In the genomic region with DNA sequence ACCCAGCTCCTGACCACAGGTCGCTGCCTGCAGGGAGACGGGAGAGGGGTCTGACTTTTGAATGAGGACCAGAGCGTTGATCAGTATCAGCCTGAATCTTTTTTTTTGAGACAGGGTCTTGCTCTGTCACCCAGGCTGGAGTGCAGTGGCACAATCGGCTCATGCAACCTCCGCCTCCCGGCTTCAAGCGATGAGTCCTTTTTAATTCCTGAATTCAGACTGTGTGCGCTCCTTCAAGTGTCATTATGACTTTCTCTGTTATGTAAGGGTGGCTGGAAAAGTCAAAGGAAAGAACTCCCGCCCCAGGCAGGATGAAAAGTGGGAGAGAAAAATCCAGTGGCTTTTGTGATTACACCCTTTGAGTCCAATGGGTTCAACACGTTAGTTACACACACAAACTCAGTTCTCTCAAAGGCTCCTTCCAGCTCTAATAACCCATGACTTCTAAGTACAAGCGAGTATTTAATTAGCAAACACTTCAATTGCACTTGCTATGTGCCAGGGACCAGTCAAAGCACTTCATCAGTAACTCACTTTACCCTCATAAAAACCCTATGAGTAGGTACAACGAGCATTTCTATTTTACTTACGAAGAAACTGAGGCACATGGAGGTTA, we compare ENCODE assay signal across 14 cellular contexts. TPM values are rescaled to one million over a fixed set of nuclear protein-coding genes. Genes with fewer than 3 reads are reported as not detected.
DNase-seq lines count a peak whose midpoint lies in the region; ATAC-seq and TF ChIP-seq lines count a peak whose summit lies in the region.
"Had no signal": no experiment of that assay in that cellular context is flagged by ENCODE, and none has a peak within 500 bp of the region (broad histone marks: within the 10 kb centered on the region; RNA-seq: fewer than 3 reads in every experiment).

No MANE protein-coding gene starts in this region.

- H3K9me3 ChIP-seq in tibial artery = peaks cover 0 to 7% (median 0%) of the 10 kb centered on the region in 3 donors
- H3K9me3 ChIP-seq: HAP-1 had no signal

- no peak overlapping the region for H3K27ac Mint-ChIP-seq in activated naive CD8-positive, alpha-beta T cell treated with anti-CD3 and anti-CD28 coated beads, Interleukin-2, amount 50 U/mL, for 24 hours
- H3K27ac Mint-ChIP-seq: CD4-positive, CD25-positive, alpha-beta regulatory T cell had no signal

- H3K4me3 Mint-ChIP-seq in activated naive CD8-positive, alpha-beta T cell treated with anti-CD3 and anti-CD28 coated beads, Interleukin-2, amount 50 U/mL, for 24 hours = no peak overlapping the region
- H3K4me3 Mint-ChIP-seq: CD4-positive, CD25-positive, alpha-beta regulatory T cell had no signal

- no peak for TF ChIP-seq CTCF in tibial artery (IDR thresholded peaks at IDR 0.05)

- no peak overlapping the region for H3K4me3 ChIP-seq in tibial artery
- H3K4me3 ChIP-seq: BLaER1 treated with 17β-estradiol and CSF1 and Interleukin-3, amounts not matched to agents 10 nM and 100 nM; HAP-1 had no signal

- H3K36me3 Mint-ChIP-seq in activated naive CD8-positive, alpha-beta T cell treated with anti-CD3 and anti-CD28 coated beads, Interleukin-2, amount 50 U/mL, for 24 hours (ENCODE audit: low read depth) = no peaks in the 10 kb centered on the region
- H3K36me3 Mint-ChIP-seq: CD4-positive, CD25-positive, alpha-beta regulatory T cell had no signal

- H3K9me3 Mint-ChIP-seq in activated naive CD8-positive, alpha-beta T cell treated with anti-CD3 and anti-CD28 coated beads, Interleukin-2, amount 50 U/mL, for 24 hours = no peaks in the 10 kb centered on the region
- H3K9me3 Mint-ChIP-seq: CD4-positive, CD25-positive, alpha-beta regulatory T cell had no signal

- no peak overlapping the region for H3K27ac ChIP-seq in tibial artery
- H3K27ac ChIP-seq: BLaER1 treated with 17β-estradiol and CSF1 and Interleukin-3, amounts not matched to agents 10 nM and 100 nM had no signal

- H3K27me3 Mint-ChIP-seq in activated naive CD8-positive, alpha-beta T cell treated with anti-CD3 and anti-CD28 coated beads, Interleukin-2, amount 50 U/mL, for 24 hours = no peaks in the 10 kb centered on the region

- no peaks in the 10 kb centered on the region for H3K27me3 ChIP-seq in tibial artery
- H3K27me3 ChIP-seq: BLaER1 treated with 17β-estradiol and CSF1 and Interleukin-3, amounts not matched to agents 10 nM and 100 nM had no signal

- H3K36me3 ChIP-seq in tibial artery = no peaks in the 10 kb centered on the region
- H3K36me3 ChIP-seq: BLaER1 treated with 17β-estradiol and CSF1 and Interleukin-3, amounts not matched to agents 10 nM and 100 nM had no signal

- intact Hi-C loops in tibial artery (cut with DNase I; ENCODE audit: low total_unique reads) = no loop called here

- no peaks in the 10 kb centered on the region for H3K4me1 Mint-ChIP-seq in activated naive CD8-positive, alpha-beta T cell treated with anti-CD3 and anti-CD28 coated beads, Interleukin-2, amount 50 U/mL, for 24 hours
- H3K4me1 Mint-ChIP-seq: CD4-positive, CD25-positive, alpha-beta regulatory T cell had no signal

- ATAC-seq in activated naive CD8-positive, alpha-beta T cell treated with anti-CD3 and anti-CD28 coated beads, Interleukin-2, amount 50 U/mL, for 24 hours = no peak

- peak; percentile 4 for DNase-seq in DMS53 treated with DMSO at 0.1 percent for 48 hours (lab: John Stamatoyannopoulos, UW; ENCODE audit: unreplicated experiment)
- peak; percentile 38 for DNase-seq in NCI-H187 treated with DMSO at 0.1 percent for 48 hours (lab: John Stamatoyannopoulos, UW)
- peak; percentile 5 for DNase-seq in NCI-H510A (lab: John Stamatoyannopoulos, UW)
- peak; percentile 53 for DNase-seq in mesenteric fat pad (ENCODE audit: low spot score)
- no peak for DNase-seq in NCI-H82 treated with DMSO at 0.1 percent for 48 hours (lab: John Stamatoyannopoulos, UW; ENCODE audit: unreplicated experiment)
- no peak for DNase-seq in tibial artery
- no peak for DNase-seq in activated naive CD8-positive, alpha-beta T cell treated with anti-CD3 and anti-CD28 coated beads, Interleukin-2, amount 50 U/mL, for 24 hours
- DNase-seq: ACHN; CD4-positive, CD25-positive, alpha-beta regulatory T cell; DND-41; GDM1; IMR-90 had no signal

- no peaks in the 10 kb centered on the region for H3K4me1 ChIP-seq in tibial artery
- H3K4me1 ChIP-seq: BLaER1 treated with 17β-estradiol and CSF1 and Interleukin-3, amounts not matched to agents 10 nM and 100 nM; HAP-1 had no signal

RNA-seq across cellular contexts. Expression of gene PDHA1, which starts 44.4 kb away (rescaled TPM):
- total RNA-seq in mesenteric fat pad = 177 TPM

Comparison
In these comparisons a context has a peak if more than half of its experiments do, and no peak if none do; other contexts are left out.
1. DNase-seq: peak in DMS53 treated with DMSO at 0.1 percent for 48 hours (single experiment), NCI-H187 treated with DMSO at 0.1 percent for 48 hours (single experiment), NCI-H510A (single experiment) and mesenteric fat pad (single experiment); none in NCI-H82 treated with DMSO at 0.1 percent for 48 hours (single experiment), tibial artery (0 of 2) and activated naive CD8-positive, alpha-beta T cell treated with anti-CD3 and anti-CD28 coated beads, Interleukin-2, amount 50 U/mL, for 24 hours (single experiment).